Comparison of ENCODE assay signal across 1 cellular context in the genomic region with DNA sequence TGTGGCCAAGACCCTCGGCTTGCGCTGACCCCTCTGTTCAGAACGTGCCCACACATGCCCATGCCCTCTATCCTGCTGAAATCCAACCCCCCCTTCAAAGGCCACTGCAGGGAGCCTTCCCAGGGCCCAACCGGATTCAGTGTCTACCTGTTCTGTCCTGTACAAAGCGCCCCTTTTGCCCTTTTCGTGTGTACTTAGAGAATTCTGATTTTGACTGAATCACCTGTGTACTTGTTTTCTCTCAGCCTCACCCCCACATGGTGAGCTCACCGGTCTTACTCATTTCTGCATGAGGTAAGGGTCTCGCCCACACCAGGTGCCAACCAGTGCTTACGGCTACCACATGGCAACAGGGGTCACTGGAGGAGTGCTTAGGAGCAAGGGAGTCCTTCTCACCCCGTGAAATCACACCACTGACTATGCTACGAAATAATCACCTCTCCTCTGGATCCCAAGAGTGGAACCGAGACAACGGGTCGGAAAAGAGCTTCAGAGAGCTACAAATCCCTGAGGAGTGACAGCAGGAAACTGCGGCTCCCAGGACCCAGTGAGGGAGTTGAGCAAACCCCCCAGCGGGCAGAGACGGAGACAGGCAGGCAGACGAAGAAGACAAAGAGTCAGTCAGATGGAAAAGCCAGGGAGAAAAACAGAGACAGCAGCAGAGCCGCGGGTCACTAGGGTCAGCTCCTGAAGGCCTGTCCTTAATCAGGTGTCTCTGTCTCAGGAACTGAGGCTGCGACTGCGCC.
TF ChIP-seq lines count a peak whose summit lies in the region.

No MANE protein-coding gene starts in this region.

TF ChIP-seq in HEK293, 187 proteins besides CTCF, POLR2A, EP300 and RAD21 (continued from another document and continues in another):
- TF ChIP-seq, protein P1, sequence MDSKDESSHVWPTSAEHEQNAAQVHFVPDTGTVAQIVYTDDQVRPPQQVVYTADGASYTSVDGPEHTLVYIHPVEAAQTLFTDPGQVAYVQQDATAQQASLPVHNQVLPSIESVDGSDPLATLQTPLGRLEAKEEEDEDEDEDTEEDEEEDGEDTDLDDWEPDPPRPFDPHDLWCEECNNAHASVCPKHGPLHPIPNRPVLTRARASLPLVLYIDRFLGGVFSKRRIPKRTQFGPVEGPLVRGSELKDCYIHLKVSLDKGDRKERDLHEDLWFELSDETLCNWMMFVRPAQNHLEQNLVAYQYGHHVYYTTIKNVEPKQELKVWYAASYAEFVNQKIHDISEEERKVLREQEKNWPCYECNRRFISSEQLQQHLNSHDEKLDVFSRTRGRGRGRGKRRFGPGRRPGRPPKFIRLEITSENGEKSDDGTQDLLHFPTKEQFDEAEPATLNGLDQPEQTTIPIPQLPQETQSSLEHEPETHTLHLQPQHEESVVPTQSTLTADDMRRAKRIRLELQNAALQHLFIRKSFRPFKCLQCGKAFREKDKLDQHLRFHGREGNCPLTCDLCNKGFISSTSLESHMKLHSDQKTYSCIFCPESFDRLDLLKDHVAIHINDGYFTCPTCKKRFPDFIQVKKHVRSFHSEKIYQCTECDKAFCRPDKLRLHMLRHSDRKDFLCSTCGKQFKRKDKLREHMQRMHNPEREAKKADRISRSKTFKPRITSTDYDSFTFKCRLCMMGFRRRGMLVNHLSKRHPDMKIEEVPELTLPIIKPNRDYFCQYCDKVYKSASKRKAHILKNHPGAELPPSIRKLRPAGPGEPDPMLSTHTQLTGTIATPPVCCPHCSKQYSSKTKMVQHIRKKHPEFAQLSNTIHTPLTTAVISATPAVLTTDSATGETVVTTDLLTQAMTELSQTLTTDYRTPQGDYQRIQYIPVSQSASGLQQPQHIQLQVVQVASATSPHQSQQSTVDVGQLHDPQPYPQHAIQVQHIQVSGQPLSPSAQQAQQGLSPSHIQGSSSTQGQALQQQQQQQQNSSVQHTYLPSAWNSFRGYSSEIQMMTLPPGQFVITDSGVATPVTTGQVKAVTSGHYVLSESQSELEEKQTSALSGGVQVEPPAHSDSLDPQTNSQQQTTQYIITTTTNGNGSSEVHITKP (tag by site-specific recombination; IDR thresholded peaks at IDR 0.05) = 0 out of 2 replicates have a peak, but pooled peaks have one; percentile 28
- TF ChIP-seq, protein P2, sequence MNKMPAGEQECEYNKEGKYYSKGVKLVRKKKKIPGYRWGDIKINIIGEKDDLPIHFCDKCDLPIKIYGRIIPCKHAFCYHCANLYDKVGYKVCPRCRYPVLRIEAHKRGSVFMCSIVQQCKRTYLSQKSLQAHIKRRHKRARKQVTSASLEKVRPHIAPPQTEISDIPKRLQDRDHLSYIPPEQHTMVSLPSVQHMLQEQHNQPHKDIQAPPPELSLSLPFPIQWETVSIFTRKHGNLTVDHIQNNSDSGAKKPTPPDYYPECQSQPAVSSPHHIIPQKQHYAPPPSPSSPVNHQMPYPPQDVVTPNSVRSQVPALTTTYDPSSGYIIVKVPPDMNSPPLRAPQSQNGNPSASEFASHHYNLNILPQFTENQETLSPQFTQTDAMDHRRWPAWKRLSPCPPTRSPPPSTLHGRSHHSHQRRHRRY (tag by site-specific recombination; IDR thresholded peaks at IDR 0.05) = no peak
- TF ChIP-seq ZNF623 (tag by site-specific recombination; IDR thresholded peaks at IDR 0.05) = no peak
- TF ChIP-seq, protein P3, sequence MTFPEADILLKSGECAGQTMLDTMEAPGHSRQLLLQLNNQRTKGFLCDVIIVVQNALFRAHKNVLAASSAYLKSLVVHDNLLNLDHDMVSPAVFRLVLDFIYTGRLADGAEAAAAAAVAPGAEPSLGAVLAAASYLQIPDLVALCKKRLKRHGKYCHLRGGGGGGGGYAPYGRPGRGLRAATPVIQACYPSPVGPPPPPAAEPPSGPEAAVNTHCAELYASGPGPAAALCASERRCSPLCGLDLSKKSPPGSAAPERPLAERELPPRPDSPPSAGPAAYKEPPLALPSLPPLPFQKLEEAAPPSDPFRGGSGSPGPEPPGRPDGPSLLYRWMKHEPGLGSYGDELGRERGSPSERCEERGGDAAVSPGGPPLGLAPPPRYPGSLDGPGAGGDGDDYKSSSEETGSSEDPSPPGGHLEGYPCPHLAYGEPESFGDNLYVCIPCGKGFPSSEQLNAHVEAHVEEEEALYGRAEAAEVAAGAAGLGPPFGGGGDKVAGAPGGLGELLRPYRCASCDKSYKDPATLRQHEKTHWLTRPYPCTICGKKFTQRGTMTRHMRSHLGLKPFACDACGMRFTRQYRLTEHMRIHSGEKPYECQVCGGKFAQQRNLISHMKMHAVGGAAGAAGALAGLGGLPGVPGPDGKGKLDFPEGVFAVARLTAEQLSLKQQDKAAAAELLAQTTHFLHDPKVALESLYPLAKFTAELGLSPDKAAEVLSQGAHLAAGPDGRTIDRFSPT (tag by site-specific recombination; IDR thresholded peaks at IDR 0.05) = peak; percentile 52; the same call in 1 of the 2 replicates
- no peak for TF ChIP-seq ZNF223 (tag by site-specific recombination; IDR thresholded peaks at IDR 0.05)
- TF ChIP-seq ZNF37A (tag by site-specific recombination; IDR thresholded peaks at IDR 0.05) = no peak
- TF ChIP-seq, protein P4, sequence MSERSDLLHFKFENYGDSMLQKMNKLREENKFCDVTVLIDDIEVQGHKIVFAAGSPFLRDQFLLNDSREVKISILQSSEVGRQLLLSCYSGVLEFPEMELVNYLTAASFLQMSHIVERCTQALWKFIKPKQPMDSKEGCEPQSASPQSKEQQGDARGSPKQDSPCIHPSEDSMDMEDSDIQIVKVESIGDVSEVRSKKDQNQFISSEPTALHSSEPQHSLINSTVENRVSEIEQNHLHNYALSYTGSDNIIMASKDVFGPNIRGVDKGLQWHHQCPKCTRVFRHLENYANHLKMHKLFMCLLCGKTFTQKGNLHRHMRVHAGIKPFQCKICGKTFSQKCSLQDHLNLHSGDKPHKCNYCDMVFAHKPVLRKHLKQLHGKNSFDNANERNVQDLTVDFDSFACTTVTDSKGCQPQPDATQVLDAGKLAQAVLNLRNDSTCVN (tag by site-specific recombination; optimal IDR thresholded peaks at IDR 0.05) = no peak
- no peak for TF ChIP-seq TCF7L2 (IDR thresholded peaks at IDR 0.05; ENCODE audit: borderline replicate concordance, low read depth, low read length)
- no peak for TF ChIP-seq WT1 (tag by site-specific recombination; IDR thresholded peaks at IDR 0.05)
- TF ChIP-seq, protein P5, sequence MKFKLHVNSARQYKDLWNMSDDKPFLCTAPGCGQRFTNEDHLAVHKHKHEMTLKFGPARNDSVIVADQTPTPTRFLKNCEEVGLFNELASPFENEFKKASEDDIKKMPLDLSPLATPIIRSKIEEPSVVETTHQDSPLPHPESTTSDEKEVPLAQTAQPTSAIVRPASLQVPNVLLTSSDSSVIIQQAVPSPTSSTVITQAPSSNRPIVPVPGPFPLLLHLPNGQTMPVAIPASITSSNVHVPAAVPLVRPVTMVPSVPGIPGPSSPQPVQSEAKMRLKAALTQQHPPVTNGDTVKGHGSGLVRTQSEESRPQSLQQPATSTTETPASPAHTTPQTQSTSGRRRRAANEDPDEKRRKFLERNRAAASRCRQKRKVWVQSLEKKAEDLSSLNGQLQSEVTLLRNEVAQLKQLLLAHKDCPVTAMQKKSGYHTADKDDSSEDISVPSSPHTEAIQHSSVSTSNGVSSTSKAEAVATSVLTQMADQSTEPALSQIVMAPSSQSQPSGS (tag by site-specific recombination; IDR thresholded peaks at IDR 0.05; ENCODE audit: low read depth) = no peak
- no peak for TF ChIP-seq ZNF626 (tag by site-specific recombination; IDR thresholded peaks at IDR 0.05)
- no peak for TF ChIP-seq ZNF391 (tag by site-specific recombination; IDR thresholded peaks at IDR 0.05; ENCODE audit: borderline replicate concordance, low read depth)
- TF ChIP-seq KLF1 (tag by site-specific recombination; IDR thresholded peaks at IDR 0.05) = no peak
- no peak for TF ChIP-seq ZNF48 (tag by site-specific recombination; IDR thresholded peaks at IDR 0.05)
- no peak for TF ChIP-seq ZNF19 (tag by site-specific recombination; IDR thresholded peaks at IDR 0.05; ENCODE audit: low read depth)
- TF ChIP-seq, protein P6, sequence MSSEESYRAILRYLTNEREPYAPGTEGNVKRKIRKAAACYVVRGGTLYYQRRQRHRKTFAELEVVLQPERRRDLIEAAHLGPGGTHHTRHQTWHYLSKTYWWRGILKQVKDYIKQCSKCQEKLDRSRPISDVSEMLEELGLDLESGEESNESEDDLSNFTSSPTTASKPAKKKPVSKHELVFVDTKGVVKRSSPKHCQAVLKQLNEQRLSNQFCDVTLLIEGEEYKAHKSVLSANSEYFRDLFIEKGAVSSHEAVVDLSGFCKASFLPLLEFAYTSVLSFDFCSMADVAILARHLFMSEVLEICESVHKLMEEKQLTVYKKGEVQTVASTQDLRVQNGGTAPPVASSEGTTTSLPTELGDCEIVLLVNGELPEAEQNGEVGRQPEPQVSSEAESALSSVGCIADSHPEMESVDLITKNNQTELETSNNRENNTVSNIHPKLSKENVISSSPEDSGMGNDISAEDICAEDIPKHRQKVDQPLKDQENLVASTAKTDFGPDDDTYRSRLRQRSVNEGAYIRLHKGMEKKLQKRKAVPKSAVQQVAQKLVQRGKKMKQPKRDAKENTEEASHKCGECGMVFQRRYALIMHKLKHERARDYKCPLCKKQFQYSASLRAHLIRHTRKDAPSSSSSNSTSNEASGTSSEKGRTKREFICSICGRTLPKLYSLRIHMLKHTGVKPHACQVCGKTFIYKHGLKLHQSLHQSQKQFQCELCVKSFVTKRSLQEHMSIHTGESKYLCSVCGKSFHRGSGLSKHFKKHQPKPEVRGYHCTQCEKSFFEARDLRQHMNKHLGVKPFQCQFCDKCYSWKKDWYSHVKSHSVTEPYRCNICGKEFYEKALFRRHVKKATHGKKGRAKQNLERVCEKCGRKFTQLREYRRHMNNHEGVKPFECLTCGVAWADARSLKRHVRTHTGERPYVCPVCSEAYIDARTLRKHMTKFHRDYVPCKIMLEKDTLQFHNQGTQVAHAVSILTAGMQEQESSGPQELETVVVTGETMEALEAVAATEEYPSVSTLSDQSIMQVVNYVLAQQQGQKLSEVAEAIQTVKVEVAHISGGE (tag by site-specific recombination; conservative IDR thresholded peaks at IDR 0.05; ENCODE audit: low read depth) = no peak
- TF ChIP-seq ZNF221 (tag by site-specific recombination; IDR thresholded peaks at IDR 0.05; ENCODE audit: borderline replicate concordance) = no peak
- no peak for TF ChIP-seq ZNF274 (IDR thresholded peaks at IDR 0.05; ENCODE audit: low read length)
- no peak for TF ChIP-seq ZNF274 (tag by site-specific recombination; IDR thresholded peaks at IDR 0.05; ENCODE audit: borderline replicate concordance)
- TF ChIP-seq, protein P7, sequence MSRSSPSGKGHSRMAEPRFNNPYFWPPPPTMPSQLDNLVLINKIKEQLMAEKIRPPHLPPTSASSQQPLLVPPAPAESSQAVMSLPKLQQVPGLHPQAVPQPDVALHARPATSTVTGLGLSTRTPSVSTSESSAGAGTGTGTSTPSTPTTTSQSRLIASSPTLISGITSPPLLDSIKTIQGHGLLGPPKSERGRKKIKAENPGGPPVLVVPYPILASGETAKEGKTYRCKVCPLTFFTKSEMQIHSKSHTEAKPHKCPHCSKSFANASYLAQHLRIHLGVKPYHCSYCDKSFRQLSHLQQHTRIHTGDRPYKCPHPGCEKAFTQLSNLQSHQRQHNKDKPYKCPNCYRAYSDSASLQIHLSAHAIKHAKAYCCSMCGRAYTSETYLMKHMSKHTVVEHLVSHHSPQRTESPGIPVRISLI (tag by site-specific recombination; IDR thresholded peaks at IDR 0.05) = no peak
- TF ChIP-seq, protein P8, sequence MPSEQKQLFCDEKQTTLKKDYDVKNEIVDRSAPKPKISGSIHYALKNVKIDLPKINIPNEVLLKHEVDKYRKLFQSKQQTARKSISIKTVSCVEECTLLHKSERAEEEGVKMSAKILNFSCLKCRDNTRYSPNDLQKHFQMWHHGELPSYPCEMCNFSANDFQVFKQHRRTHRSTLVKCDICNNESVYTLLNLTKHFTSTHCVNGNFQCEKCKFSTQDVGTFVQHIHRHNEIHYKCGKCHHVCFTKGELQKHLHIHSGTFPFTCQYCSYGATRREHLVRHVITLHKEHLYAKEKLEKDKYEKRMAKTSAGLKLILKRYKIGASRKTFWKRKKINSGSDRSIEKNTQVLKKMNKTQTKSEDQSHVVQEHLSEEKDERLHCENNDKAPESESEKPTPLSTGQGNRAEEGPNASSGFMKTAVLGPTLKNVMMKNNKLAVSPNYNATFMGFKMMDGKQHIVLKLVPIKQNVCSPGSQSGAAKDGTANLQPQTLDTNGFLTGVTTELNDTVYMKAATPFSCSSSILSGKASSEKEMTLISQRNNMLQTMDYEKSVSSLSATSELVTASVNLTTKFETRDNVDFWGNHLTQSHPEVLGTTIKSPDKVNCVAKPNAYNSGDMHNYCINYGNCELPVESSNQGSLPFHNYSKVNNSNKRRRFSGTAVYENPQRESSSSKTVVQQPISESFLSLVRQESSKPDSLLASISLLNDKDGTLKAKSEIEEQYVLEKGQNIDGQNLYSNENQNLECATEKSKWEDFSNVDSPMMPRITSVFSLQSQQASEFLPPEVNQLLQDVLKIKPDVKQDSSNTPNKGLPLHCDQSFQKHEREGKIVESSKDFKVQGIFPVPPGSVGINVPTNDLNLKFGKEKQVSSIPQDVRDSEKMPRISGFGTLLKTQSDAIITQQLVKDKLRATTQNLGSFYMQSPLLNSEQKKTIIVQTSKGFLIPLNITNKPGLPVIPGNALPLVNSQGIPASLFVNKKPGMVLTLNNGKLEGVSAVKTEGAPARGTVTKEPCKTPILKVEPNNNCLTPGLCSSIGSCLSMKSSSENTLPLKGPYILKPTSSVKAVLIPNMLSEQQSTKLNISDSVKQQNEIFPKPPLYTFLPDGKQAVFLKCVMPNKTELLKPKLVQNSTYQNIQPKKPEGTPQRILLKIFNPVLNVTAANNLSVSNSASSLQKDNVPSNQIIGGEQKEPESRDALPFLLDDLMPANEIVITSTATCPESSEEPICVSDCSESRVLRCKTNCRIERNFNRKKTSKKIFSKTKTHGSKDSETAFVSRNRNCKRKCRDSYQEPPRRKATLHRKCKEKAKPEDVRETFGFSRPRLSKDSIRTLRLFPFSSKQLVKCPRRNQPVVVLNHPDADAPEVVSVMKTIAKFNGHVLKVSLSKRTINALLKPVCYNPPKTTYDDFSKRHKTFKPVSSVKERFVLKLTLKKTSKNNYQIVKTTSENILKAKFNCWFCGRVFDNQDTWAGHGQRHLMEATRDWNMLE (tag by site-specific recombination; conservative IDR thresholded peaks at IDR 0.05; ENCODE audit: low read depth) = no peak
- TF ChIP-seq ZFP41 (tag by site-specific recombination; IDR thresholded peaks at IDR 0.05; ENCODE audit: borderline replicate concordance) = no peak
- TF ChIP-seq ZNF707 (tag by site-specific recombination; IDR thresholded peaks at IDR 0.05) = no peak
- no peak for TF ChIP-seq OVOL3 (tag by site-specific recombination; IDR thresholded peaks at IDR 0.05)
- TF ChIP-seq ZNF660 (tag by site-specific recombination; IDR thresholded peaks at IDR 0.05) = no peak
- TF ChIP-seq SP7 (tag by site-specific recombination; IDR thresholded peaks at IDR 0.05) = peak; percentile 65
- no peak for TF ChIP-seq ZFP69B (tag by site-specific recombination; IDR thresholded peaks at IDR 0.05)
- no peak for TF ChIP-seq KLF9 (tag by site-specific recombination; IDR thresholded peaks at IDR 0.05; ENCODE audit: low read depth)
- TF ChIP-seq YY2 (tag by site-specific recombination; IDR thresholded peaks at IDR 0.05) = no peak
- TF ChIP-seq ZNF335 (tag by site-specific recombination; conservative IDR thresholded peaks at IDR 0.05) = no peak
- no peak for TF ChIP-seq ZNF501 (tag by site-specific recombination; IDR thresholded peaks at IDR 0.05)
- no peak for TF ChIP-seq ZNF354C (tag by site-specific recombination; IDR thresholded peaks at IDR 0.05; ENCODE audit: borderline replicate concordance, low read depth)
